In the genomic region with DNA sequence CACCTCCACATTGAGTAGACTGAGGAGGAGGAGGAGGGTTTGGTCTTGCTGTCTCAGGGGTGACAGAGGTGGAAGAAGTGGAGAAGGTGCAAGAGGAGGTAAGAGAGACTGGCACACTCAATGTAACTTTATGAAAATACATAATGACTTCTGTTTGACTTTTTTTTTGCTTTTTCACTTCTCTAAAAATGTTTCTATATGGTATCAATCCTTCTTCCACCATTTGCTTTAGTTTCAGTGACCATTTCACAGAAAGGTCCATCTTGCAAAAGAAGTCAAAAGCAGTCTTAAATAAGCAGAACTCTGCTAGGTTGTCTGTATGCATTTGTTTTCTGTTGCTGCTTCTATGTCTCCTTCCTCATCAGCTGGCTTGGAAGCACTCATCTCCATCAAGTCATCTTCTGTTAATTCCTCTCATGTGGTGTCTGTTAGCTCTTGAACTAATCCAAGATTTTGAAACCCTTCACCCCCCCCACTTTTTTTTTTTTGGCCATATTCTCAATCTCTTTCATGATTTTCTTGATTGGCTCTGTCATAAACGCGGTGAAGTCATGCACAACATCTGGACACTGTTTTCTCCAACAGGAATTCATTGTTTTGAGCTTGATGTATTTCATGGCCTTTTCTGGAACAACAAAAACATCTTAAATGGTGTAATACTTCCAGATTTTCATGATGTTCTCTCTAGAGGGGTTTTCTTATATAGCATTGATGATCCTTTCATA, we compare ENCODE assay signal across 1 cellular context.
TF ChIP-seq lines count a peak whose summit lies in the region.

No MANE protein-coding gene starts in this region.

TF ChIP-seq in WTC11, 78 proteins besides CTCF, POLR2A, EP300 and RAD21 (continued from another document):
- TF ChIP-seq, protein P1, sequence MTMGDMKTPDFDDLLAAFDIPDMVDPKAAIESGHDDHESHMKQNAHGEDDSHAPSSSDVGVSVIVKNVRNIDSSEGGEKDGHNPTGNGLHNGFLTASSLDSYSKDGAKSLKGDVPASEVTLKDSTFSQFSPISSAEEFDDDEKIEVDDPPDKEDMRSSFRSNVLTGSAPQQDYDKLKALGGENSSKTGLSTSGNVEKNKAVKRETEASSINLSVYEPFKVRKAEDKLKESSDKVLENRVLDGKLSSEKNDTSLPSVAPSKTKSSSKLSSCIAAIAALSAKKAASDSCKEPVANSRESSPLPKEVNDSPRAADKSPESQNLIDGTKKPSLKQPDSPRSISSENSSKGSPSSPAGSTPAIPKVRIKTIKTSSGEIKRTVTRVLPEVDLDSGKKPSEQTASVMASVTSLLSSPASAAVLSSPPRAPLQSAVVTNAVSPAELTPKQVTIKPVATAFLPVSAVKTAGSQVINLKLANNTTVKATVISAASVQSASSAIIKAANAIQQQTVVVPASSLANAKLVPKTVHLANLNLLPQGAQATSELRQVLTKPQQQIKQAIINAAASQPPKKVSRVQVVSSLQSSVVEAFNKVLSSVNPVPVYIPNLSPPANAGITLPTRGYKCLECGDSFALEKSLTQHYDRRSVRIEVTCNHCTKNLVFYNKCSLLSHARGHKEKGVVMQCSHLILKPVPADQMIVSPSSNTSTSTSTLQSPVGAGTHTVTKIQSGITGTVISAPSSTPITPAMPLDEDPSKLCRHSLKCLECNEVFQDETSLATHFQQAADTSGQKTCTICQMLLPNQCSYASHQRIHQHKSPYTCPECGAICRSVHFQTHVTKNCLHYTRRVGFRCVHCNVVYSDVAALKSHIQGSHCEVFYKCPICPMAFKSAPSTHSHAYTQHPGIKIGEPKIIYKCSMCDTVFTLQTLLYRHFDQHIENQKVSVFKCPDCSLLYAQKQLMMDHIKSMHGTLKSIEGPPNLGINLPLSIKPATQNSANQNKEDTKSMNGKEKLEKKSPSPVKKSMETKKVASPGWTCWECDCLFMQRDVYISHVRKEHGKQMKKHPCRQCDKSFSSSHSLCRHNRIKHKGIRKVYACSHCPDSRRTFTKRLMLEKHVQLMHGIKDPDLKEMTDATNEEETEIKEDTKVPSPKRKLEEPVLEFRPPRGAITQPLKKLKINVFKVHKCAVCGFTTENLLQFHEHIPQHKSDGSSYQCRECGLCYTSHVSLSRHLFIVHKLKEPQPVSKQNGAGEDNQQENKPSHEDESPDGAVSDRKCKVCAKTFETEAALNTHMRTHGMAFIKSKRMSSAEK (CRISPR knock-in tag; IDR thresholded peaks at IDR 0.05; ENCODE audit: borderline replicate concordance), result no peak
- no peak for TF ChIP-seq TEAD1 (CRISPR knock-in tag; IDR thresholded peaks at IDR 0.05)
- TF ChIP-seq ZNF138 (CRISPR knock-in tag; conservative IDR thresholded peaks at IDR 0.05), result no peak
- TF ChIP-seq, protein P2, sequence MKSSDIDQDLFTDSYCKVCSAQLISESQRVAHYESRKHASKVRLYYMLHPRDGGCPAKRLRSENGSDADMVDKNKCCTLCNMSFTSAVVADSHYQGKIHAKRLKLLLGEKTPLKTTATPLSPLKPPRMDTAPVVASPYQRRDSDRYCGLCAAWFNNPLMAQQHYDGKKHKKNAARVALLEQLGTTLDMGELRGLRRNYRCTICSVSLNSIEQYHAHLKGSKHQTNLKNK (CRISPR knock-in tag; IDR thresholded peaks at IDR 0.05), result no peak
- TF ChIP-seq RELA (CRISPR knock-in tag; IDR thresholded peaks at IDR 0.05; ENCODE audit: borderline replicate concordance), result no peak
- no peak for TF ChIP-seq MXD4 (CRISPR knock-in tag; IDR thresholded peaks at IDR 0.05; ENCODE audit: borderline replicate concordance)
